In genomic region chr11:125346565-125347260, GRCh38 we compare ENCODE assay signal across 14 cellular contexts.
DNase-seq lines count a peak whose midpoint lies in the region; ATAC-seq and TF ChIP-seq lines count a peak whose summit lies in the region.
"Had no signal": no experiment of that assay in that cellular context is flagged by ENCODE, and none has a peak within 500 bp of the region (broad histone marks: within the 10 kb centered on the region; RNA-seq: fewer than 3 reads in every experiment).

No MANE protein-coding gene starts in this region.

- no peak overlapping the region for H3K4me3 ChIP-seq in HEK293 (ENCODE audit: low read depth, low read length)
- H3K4me3 ChIP-seq in mesenchymal stem cell (ENCODE audit: insufficient read depth in 1 of 2, low read depth in 1 of 2, low read length in 2 of 2), result no peak overlapping the region
- H3K4me3 ChIP-seq in skeletal muscle tissue (ENCODE audit: low read length in 3 of 3), result no peak overlapping the region
- no peak overlapping the region for H3K4me3 ChIP-seq in OCI-LY7 (ENCODE audit: low read depth, low read length, poor library complexity, severe bottlenecking)

- H3K36me3 ChIP-seq in HEK293 (ENCODE audit: control insufficient read depth in 2 of 2, insufficient read depth in 1 of 2, low read length in 2 of 2), result no peaks in the 10 kb centered on the region
- peaks cover 0 to 23% of the 10 kb centered on the region in 2 experiments for H3K36me3 ChIP-seq in mesenchymal stem cell (ENCODE audit: control insufficient read depth in 1 of 2, insufficient read depth in 2 of 2, low read depth in 1 of 2, low read length in 2 of 2)
- H3K36me3 ChIP-seq in skeletal muscle tissue (ENCODE audit: control insufficient read depth in 3 of 3, insufficient read depth in 3 of 3, low read length in 3 of 3), result no peaks in the 10 kb centered on the region
- no peaks in the 10 kb centered on the region for H3K36me3 ChIP-seq in OCI-LY7 (ENCODE audit: insufficient read depth, low read length)

- peaks cover under 1% of the 10 kb centered on the region for H3K36me3 Mint-ChIP-seq in chondrocyte (ENCODE audit: low read depth)

- H3K27me3 ChIP-seq in mesenchymal stem cell (ENCODE audit: control insufficient read depth in 1 of 2, insufficient read depth in 1 of 2, low read length in 2 of 2), result peaks cover 0 to 41% of the 10 kb centered on the region in 2 experiments
- H3K27me3 ChIP-seq in skeletal muscle tissue (ENCODE audit: control insufficient read depth in 3 of 3, insufficient read depth in 3 of 3, low read length in 3 of 3), result no peaks in the 10 kb centered on the region

- 83% methylated on average over 8 of the region's 9 CpGs for WGBS in mesenchymal stem cell

- peak overlapping the region; percentile 33 for H2BK5ac ChIP-seq in mesenchymal stem cell (ENCODE audit: low read depth, low read length, poor library complexity, severe bottlenecking)

- H2BK120ac ChIP-seq in mesenchymal stem cell (ENCODE audit: low read depth, low read length), result no peak overlapping the region

- H3K79me2 ChIP-seq in OCI-LY7 (ENCODE audit: insufficient read depth, low read depth, low read length), result no peaks in the 10 kb centered on the region

- H4K91ac ChIP-seq in mesenchymal stem cell (ENCODE audit: low read length), result peak overlapping the region; percentile 71

- H4K20me1 ChIP-seq in OCI-LY7 (ENCODE audit: insufficient read depth, low read length), result no peaks in the 10 kb centered on the region

- TF ChIP-seq CTCF in HEK293 (tag by site-specific recombination; IDR thresholded peaks at IDR 0.05) (no peak), chondrocyte (IDR thresholded peaks at IDR 0.05) (no peak), OCI-LY7 (conservative IDR thresholded peaks at IDR 0.05; ENCODE audit: low read length) (no peak)

- no TSS peak for BruUV-seq in OCI-LY7 (replicated peaks; lab: Mats Ljungman, UMichigan)

- no peak overlapping the region for H3K9ac ChIP-seq in mesenchymal stem cell (ENCODE audit: low read length)
- no peak overlapping the region for H3K9ac ChIP-seq in skeletal muscle tissue (ENCODE audit: low read depth in 1 of 3, low read length in 3 of 3)

- H2BK15ac ChIP-seq in mesenchymal stem cell (ENCODE audit: low read depth, poor library complexity, severe bottlenecking), result no peak overlapping the region

- H3K4me2 ChIP-seq in mesenchymal stem cell (ENCODE audit: low read length, poor library complexity, severe bottlenecking) (no peak overlapping the region), OCI-LY7 (ENCODE audit: low read length) (no peak overlapping the region)

- no peak overlapping the region for H3K4me3 Mint-ChIP-seq in chondrocyte (ENCODE audit: unreplicated experiment)

- no peak overlapping the region for H2BK12ac ChIP-seq in mesenchymal stem cell (ENCODE audit: low read length in 2 of 2)

- H3K27me3 Mint-ChIP-seq in chondrocyte (ENCODE audit: low read depth), result no peaks in the 10 kb centered on the region

- intact Hi-C loops in OCI-LY7 (cut with micrococcal nuclease; ENCODE audit: unreplicated experiment), result no loop called here

- peaks cover 31% of the 10 kb centered on the region for H3K79me1 ChIP-seq in mesenchymal stem cell (replicated peaks; ENCODE audit: low read length, poor library complexity, severe bottlenecking)

- peak overlapping the region; percentile 86 for H3K27ac Mint-ChIP-seq in chondrocyte (ENCODE audit: unreplicated experiment)

- H3K4ac ChIP-seq in mesenchymal stem cell (ENCODE audit: low read depth in 1 of 2, low read length in 2 of 2), result no peak overlapping the region

- peaks cover 81% of the 10 kb centered on the region for H3K4me1 Mint-ChIP-seq in chondrocyte (ENCODE audit: low read depth)

- H3K27ac ChIP-seq in HEK293 (ENCODE audit: extremely low read depth, low read depth, low read length) (no peak overlapping the region), mesenchymal stem cell (ENCODE audit: low read length, poor library complexity, severe bottlenecking) (peak overlapping the region; percentile 89), skeletal muscle tissue (ENCODE audit: low read depth, low read length) (peak overlapping the region; percentile 70), OCI-LY7 (ENCODE audit: low read depth, low read length, poor library complexity, severe bottlenecking) (no peak overlapping the region)
- H3K27ac ChIP-seq: C4-2B had no signal

- peak overlapping the region; percentile 29 for H2AK5ac ChIP-seq in mesenchymal stem cell (ENCODE audit: low read length, severe bottlenecking)

- CTCF ChIA-PET in HEK293 (lab: Yijun Ruan, JAX) (interaction anchor here (0.5 to 5.7 kb wide), 31 partner anchors 11 to 490 kb away, joined by 3 to 60 read pairs (median 5); partner anchors contain the start of genes PKNOX2 and SLC37A2), OCI-LY7 (lab: Charles Lee; ENCODE audit: unreplicated experiment) (interaction anchor here (1.0 to 1.3 kb wide), 2 partner anchors 14 to 42 kb away, joined by 3 read pairs; no protein-coding TSS in a partner anchor)

- H3K9me3 ChIP-seq in HEK293 (ENCODE audit: control insufficient read depth, insufficient read depth, low read depth, low read length) (no peaks in the 10 kb centered on the region), mesenchymal stem cell (ENCODE audit: control insufficient read depth, low read length) (no peaks in the 10 kb centered on the region), skeletal muscle tissue (ENCODE audit: control insufficient read depth in 3 of 3, low read length in 3 of 3) (no peaks in the 10 kb centered on the region), OCI-LY7 (ENCODE audit: low read length) (no peaks in the 10 kb centered on the region)

- H3K9me3 Mint-ChIP-seq in chondrocyte (ENCODE audit: low read depth), result no peaks in the 10 kb centered on the region

- no peak for ATAC-seq in GM21423 (IDR thresholded peaks at IDR 0.05; ENCODE audit: unreplicated experiment)

- no peaks in the 10 kb centered on the region for H3K9me2 ChIP-seq in OCI-LY7 (ENCODE audit: insufficient read depth, low read length)

- POLR2A ChIA-PET in HEK293 (lab: Yijun Ruan, JAX) (interaction anchor here (1.0 kb wide), 1 partner anchor 235 kb away, joined by 4 read pairs; the partner anchor contains the start of gene TMEM218), OCI-LY7 (lab: Charles Lee) (interaction anchor here (0.6 kb wide), 1 partner anchor 286 kb away, joined by 3 read pairs; no protein-coding TSS in a partner anchor)

- no peak overlapping the region for H4K8ac ChIP-seq in mesenchymal stem cell (ENCODE audit: low read length)

- no peak overlapping the region for H3K23ac ChIP-seq in mesenchymal stem cell (ENCODE audit: low read length in 2 of 2)

- no peak overlapping the region for H2AFZ ChIP-seq in mesenchymal stem cell (ENCODE audit: low read depth, low read length)
- no peak overlapping the region for H2AFZ ChIP-seq in OCI-LY7 (ENCODE audit: low read length)

- DNase-seq in chondrocyte (ENCODE audit: low spot score) (no peak), mesenchymal stem cell (no peak), NCI-H2227 treated with DMSO at 0.1 percent for 48 hours (lab: John Stamatoyannopoulos, UW) (no peak), OCI-LY7 (ENCODE audit: low spot score) (no peak), amniotic stem cell (lab: John Stamatoyannopoulos, UW) (no peak)
- DNase-seq: activated CD4-positive, alpha-beta T cell treated with anti-CD3 and anti-CD28 coated beads for 1 hour; MM.1S; NCI-H187; NCI-H446 treated with DMSO at 0.1 percent for 48 hours; T-helper 9 cell had no signal

- H3K18ac ChIP-seq in mesenchymal stem cell (ENCODE audit: low read depth in 1 of 2, low read length in 2 of 2), result no peak overlapping the region

- H3K4me1 ChIP-seq in HEK293 (ENCODE audit: control insufficient read depth, insufficient read depth, low read length) (no peaks in the 10 kb centered on the region), mesenchymal stem cell (ENCODE audit: control insufficient read depth, insufficient read depth, low read depth, low read length) (peaks cover 63% of the 10 kb centered on the region), skeletal muscle tissue (ENCODE audit: control insufficient read depth in 3 of 3, insufficient read depth in 3 of 3, low read length in 3 of 3) (peaks cover 22 to 46% (median 43%) of the 10 kb centered on the region in 3 donors), OCI-LY7 (ENCODE audit: insufficient read depth, low read length, poor library complexity, severe bottlenecking) (no peaks in the 10 kb centered on the region)

- H3K14ac ChIP-seq in mesenchymal stem cell (ENCODE audit: low read length in 2 of 2), result no peak overlapping the region

TF ChIP-seq in HEK293, 187 proteins besides CTCF, POLR2A, EP300 and RAD21 (continues in another document):
- no peak for TF ChIP-seq ZNF837 (tag by site-specific recombination; IDR thresholded peaks at IDR 0.05)
- TF ChIP-seq ZNF274 (IDR thresholded peaks at IDR 0.05; ENCODE audit: low read length), result no peak
- TF ChIP-seq ZNF274 (tag by site-specific recombination; IDR thresholded peaks at IDR 0.05; ENCODE audit: borderline replicate concordance), result no peak
- TF ChIP-seq EGR2 (tag by site-specific recombination; IDR thresholded peaks at IDR 0.05; ENCODE audit: low read depth), result 0 out of 2 replicates have a peak, but pooled peaks have one; percentile 4
- TF ChIP-seq ZBTB1 (tag by site-specific recombination; IDR thresholded peaks at IDR 0.05), result no peak
- TF ChIP-seq ZNF146 (tag by site-specific recombination; IDR thresholded peaks at IDR 0.05), result no peak
- TF ChIP-seq ZNF366 (tag by site-specific recombination; conservative IDR thresholded peaks at IDR 0.05), result peak; percentile 76
- TF ChIP-seq ZNF629 (tag by site-specific recombination; IDR thresholded peaks at IDR 0.05), result no peak
- no peak for TF ChIP-seq ZNF157 (tag by site-specific recombination; IDR thresholded peaks at IDR 0.05)
- TF ChIP-seq ZNF707 (tag by site-specific recombination; IDR thresholded peaks at IDR 0.05), result no peak
- TF ChIP-seq BCL11B (tag by site-specific recombination; IDR thresholded peaks at IDR 0.05; ENCODE audit: low read depth), result no peak
- TF ChIP-seq, protein P1, sequence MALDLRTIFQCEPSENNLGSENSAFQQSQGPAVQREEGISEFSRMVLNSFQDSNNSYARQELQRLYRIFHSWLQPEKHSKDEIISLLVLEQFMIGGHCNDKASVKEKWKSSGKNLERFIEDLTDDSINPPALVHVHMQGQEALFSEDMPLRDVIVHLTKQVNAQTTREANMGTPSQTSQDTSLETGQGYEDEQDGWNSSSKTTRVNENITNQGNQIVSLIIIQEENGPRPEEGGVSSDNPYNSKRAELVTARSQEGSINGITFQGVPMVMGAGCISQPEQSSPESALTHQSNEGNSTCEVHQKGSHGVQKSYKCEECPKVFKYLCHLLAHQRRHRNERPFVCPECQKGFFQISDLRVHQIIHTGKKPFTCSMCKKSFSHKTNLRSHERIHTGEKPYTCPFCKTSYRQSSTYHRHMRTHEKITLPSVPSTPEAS (tag by site-specific recombination; IDR thresholded peaks at IDR 0.05), result no peak
- no peak for TF ChIP-seq ZNF221 (tag by site-specific recombination; IDR thresholded peaks at IDR 0.05; ENCODE audit: borderline replicate concordance)
- peak; percentile 60 for TF ChIP-seq ZNF341 (tag by site-specific recombination; IDR thresholded peaks at IDR 0.05; ENCODE audit: low read depth)

Comparison
In these comparisons a context has a peak if more than half of its experiments do, and no peak if none do; other contexts are left out.
1. H3K27ac ChIP-seq: peak in mesenchymal stem cell (single experiment) and skeletal muscle tissue (single experiment); none in HEK293 (single experiment) and OCI-LY7 (single experiment).